Comparison of ENCODE assay signal across 2 cellular contexts in the genomic region with DNA sequence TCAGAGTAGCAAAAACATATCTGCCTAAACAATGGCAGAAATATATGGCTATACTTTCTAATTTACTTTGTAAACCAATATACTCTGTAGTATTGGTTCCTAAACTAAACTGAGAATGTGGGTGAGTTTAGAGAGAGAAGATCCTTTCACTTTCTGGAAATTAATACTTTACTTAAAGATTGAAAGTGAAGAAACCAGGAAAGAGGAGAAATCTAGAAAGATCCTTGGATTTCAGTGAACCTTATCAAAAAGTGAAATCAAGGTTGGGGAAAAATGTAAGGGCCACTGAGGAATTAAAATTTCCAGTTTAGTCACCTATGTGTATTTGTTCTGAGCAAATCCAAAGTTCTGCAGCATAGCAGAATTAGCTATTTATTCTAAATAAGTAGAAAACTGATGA.
TF ChIP-seq lines count a peak whose summit lies in the region.

No MANE protein-coding gene starts in this region.

TF ChIP-seq in GM12878, 131 proteins besides CTCF, POLR2A, EP300 and RAD21:
- TF ChIP-seq, protein P1, sequence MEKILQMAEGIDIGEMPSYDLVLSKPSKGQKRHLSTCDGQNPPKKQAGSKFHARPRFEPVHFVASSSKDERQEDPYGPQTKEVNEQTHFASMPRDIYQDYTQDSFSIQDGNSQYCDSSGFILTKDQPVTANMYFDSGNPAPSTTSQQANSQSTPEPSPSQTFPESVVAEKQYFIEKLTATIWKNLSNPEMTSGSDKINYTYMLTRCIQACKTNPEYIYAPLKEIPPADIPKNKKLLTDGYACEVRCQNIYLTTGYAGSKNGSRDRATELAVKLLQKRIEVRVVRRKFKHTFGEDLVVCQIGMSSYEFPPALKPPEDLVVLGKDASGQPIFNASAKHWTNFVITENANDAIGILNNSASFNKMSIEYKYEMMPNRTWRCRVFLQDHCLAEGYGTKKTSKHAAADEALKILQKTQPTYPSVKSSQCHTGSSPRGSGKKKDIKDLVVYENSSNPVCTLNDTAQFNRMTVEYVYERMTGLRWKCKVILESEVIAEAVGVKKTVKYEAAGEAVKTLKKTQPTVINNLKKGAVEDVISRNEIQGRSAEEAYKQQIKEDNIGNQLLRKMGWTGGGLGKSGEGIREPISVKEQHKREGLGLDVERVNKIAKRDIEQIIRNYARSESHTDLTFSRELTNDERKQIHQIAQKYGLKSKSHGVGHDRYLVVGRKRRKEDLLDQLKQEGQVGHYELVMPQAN (conservative IDR thresholded peaks at IDR 0.05): no peak
- TF ChIP-seq ZNF384 (IDR thresholded peaks at IDR 0.05; ENCODE audit: borderline replicate concordance, low read depth, low read length): no peak
- no peak for TF ChIP-seq MTA2 (IDR thresholded peaks at IDR 0.05; ENCODE audit: low read depth)
- TF ChIP-seq IKZF2 (IDR thresholded peaks at IDR 0.05): no peak
- no peak for TF ChIP-seq SREBF2 (IDR thresholded peaks at IDR 0.05; ENCODE audit: low read length)
- no peak for TF ChIP-seq SREBF1 (IDR thresholded peaks at IDR 0.05; ENCODE audit: low read length)
- no peak for TF ChIP-seq HCFC1 (IDR thresholded peaks at IDR 0.05; ENCODE audit: low read length)

TF ChIP-seq in HEK293T, 16 proteins besides CTCF, POLR2A, EP300 and RAD21:
- TF ChIP-seq SP1 (IDR thresholded peaks at IDR 0.05): no peak
- TF ChIP-seq FOXK2 (IDR thresholded peaks at IDR 0.05): no peak
- no peak for TF ChIP-seq ZNF384 (IDR thresholded peaks at IDR 0.05)
- TF ChIP-seq LEF1 (IDR thresholded peaks at IDR 0.05; ENCODE audit: borderline replicate concordance): no peak
- TF ChIP-seq SUZ12 (IDR thresholded peaks at IDR 0.05): no peak
- no peak for TF ChIP-seq ELF4 (IDR thresholded peaks at IDR 0.05)
- no peak for TF ChIP-seq FOXA1 (IDR thresholded peaks at IDR 0.05)
- TF ChIP-seq FOXM1 (IDR thresholded peaks at IDR 0.05; ENCODE audit: borderline replicate concordance): no peak
- no peak for TF ChIP-seq NFRKB (IDR thresholded peaks at IDR 0.05)
- TF ChIP-seq TARDBP (IDR thresholded peaks at IDR 0.05): no peak
